23 cellular contexts compared by ENCODE assay signal in genomic region chr2:162821176-162821575, GRCh38. TPM values are rescaled to one million over a fixed set of nuclear protein-coding genes. Genes with fewer than 3 reads are reported as not detected.
DNase-seq lines count a peak whose midpoint lies in the region; ATAC-seq and TF ChIP-seq lines count a peak whose summit lies in the region.
"Had no signal": no experiment of that assay in that cellular context is flagged by ENCODE, and none has a peak within 500 bp of the region (broad histone marks: within the 10 kb centered on the region; RNA-seq: fewer than 3 reads in every experiment).

No MANE protein-coding gene starts in this region.

- ATAC-seq in Panc1 (peak; percentile 65), GM18909 (IDR thresholded peaks at IDR 0.05; ENCODE audit: poor library complexity, unreplicated experiment) (no peak)
- ATAC-seq: activated CD4-positive, alpha-beta T cell treated with anti-CD3 and anti-CD28 coated beads for 36 hours; GM23338; HepG2; left lung; stimulated activated naive CD8-positive, alpha-beta T cell treated with anti-CD3 and anti-CD28 coated beads, Interleukin-15, Interleukin-2, amounts not matched to agents 100 U/mL and 50 U/mL, for 24 hours had no signal

- H3K9me3 ChIP-seq in GM23248 (ENCODE audit: low read depth) (no peaks in the 10 kb centered on the region), Panc1 (ENCODE audit: control insufficient read depth, insufficient read depth, low read depth, low read length) (no peaks in the 10 kb centered on the region), vagina (no peaks in the 10 kb centered on the region)
- H3K9me3 ChIP-seq: Caco-2, esophagus muscularis mucosa, left lung, neutrophil, sigmoid colon, transverse colon had no signal

- no peak overlapping the region for H3K4me3 ChIP-seq in GM23248
- no peak overlapping the region for H3K4me3 ChIP-seq in Panc1 (ENCODE audit: low read depth in 2 of 2, low read length in 2 of 2)
- no peak overlapping the region for H3K4me3 ChIP-seq in epithelial cell of proximal tubule (ENCODE audit: low read depth, low read length)
- H3K4me3 ChIP-seq in skeletal muscle cell (ENCODE audit: low read depth, low read length) = no peak overlapping the region
- H3K4me3 ChIP-seq in vagina = no peak overlapping the region
- H3K4me3 ChIP-seq: esophagus muscularis mucosa, GM23338, left lung, sigmoid colon, transverse colon had no signal

- H3K9ac ChIP-seq in GM23248 = no peak overlapping the region

- H3F3A ChIP-seq in GM23248 (ENCODE audit: insufficient read depth) = no peaks in the 10 kb centered on the region

- no peaks in the 10 kb centered on the region for H3K79me2 ChIP-seq in GM23248 (ENCODE audit: insufficient read depth)

- H4K20me1 ChIP-seq in GM23248 (ENCODE audit: insufficient read depth) = no peaks in the 10 kb centered on the region

- H3K27ac ChIP-seq in GM23248 = no peak overlapping the region
- H3K27ac ChIP-seq in Panc1 (ENCODE audit: low read length) = no peak overlapping the region
- no peak overlapping the region for H3K27ac ChIP-seq in vagina
- H3K27ac ChIP-seq: esophagus muscularis mucosa, left lung, neutrophil, sigmoid colon, transverse colon had no signal

- POLR2A ChIA-PET in Panc1 (lab: Charles Lee) = no interaction called here

- H3K27me3 ChIP-seq in GM23248 (replicated peaks; ENCODE audit: insufficient read depth) (no peaks in the 10 kb centered on the region), Panc1 (ENCODE audit: control insufficient read depth, insufficient read depth, low read length) (no peaks in the 10 kb centered on the region), vagina (no peaks in the 10 kb centered on the region)
- H3K27me3 ChIP-seq: esophagus muscularis mucosa, left lung, neutrophil, sigmoid colon, transverse colon had no signal

- H2AFZ ChIP-seq in GM23248 = 0 out of 2 replicates have a peak overlapping the region, but pooled peaks have one; percentile 36
- H2AFZ ChIP-seq: GM23338 had no signal

- intact Hi-C loops in Panc1 (cut with micrococcal nuclease; ENCODE audit: unreplicated experiment) = no loop called here
- intact Hi-C loops in vagina (cut with DNase I) = no loop called here

- no peak overlapping the region for H3K4me2 ChIP-seq in GM23248 (ENCODE audit: unreplicated experiment)
- H3K4me2 ChIP-seq: GM23338 had no signal

- H3K9me2 ChIP-seq in GM23248 (ENCODE audit: insufficient read depth) = no peaks in the 10 kb centered on the region

- in situ Hi-C loops in GM23248 (cut with MboI) = no loop called here
- in situ Hi-C loops in Panc1 (cut with HindIII; ENCODE audit: low pct_unique_long_range_greater_than_20kb, low sequenced_read_pairs) = no loop called here

- TF ChIP-seq POLR2A in vagina (IDR thresholded peaks at IDR 0.05) = no peak

- WGBS in GM23248 (ENCODE audit: low coverage in 1 of 2, low lambda C conversion rate in 2 of 2, missing lambda C conversion rate in 2 of 2), 2 experiments = 24 to 25% methylated on average over 1 of the region's 1 CpG

- DNase-seq in GM23248 (peak; percentile 15), Panc1 (ENCODE audit: low read depth, low spot score) (no peak), epithelial cell of proximal tubule (ENCODE audit: low read depth) (peak; percentile 62), skeletal muscle cell (ENCODE audit: low read depth) (peak; percentile 14), NCI-H1092 treated with DMSO at 0.1 percent for 48 hours (lab: John Stamatoyannopoulos, UW) (no peak), vagina (ENCODE audit: extremely low spot score in 2 of 2) (no peak)
- DNase-seq: activated CD4-positive, alpha-beta T cell treated with anti-CD3 and anti-CD28 coated beads for 36 hours; activated naive CD8-positive, alpha-beta T cell treated with anti-CD3 and anti-CD28 coated beads, Interleukin-2, amount 10 ng/mL, durations not matched to agents 7 days and 5 days; Caco-2; left lung; NCI-H146; NCI-H82; sigmoid colon; stimulated activated CD4-positive, alpha-beta T cell treated with anti-CD3 and anti-CD28 coated beads, Interleukin-1b, Interleukin-23, amount 100 ng/mL, for 48 hours; stimulated activated naive CD8-positive, alpha-beta T cell treated with anti-CD3 and anti-CD28 coated beads, Interleukin-15, Interleukin-2, amounts not matched to agents 100 U/mL and 50 U/mL, for 24 hours; transverse colon had no signal

- H3K36me3 ChIP-seq in GM23248 (ENCODE audit: low read depth) = no peaks in the 10 kb centered on the region
- no peaks in the 10 kb centered on the region for H3K36me3 ChIP-seq in Panc1 (ENCODE audit: control insufficient read depth, insufficient read depth, low read length)
- H3K36me3 ChIP-seq in vagina = no peaks in the 10 kb centered on the region
- H3K36me3 ChIP-seq: esophagus muscularis mucosa, left lung, neutrophil, sigmoid colon, transverse colon had no signal

- H3K4me1 ChIP-seq in GM23248 (ENCODE audit: insufficient read depth) (0 out of 2 replicates have a peak, but pooled peaks cover 3% of the 10 kb centered on the region), Panc1 (ENCODE audit: control insufficient read depth, insufficient read depth, low read length) (no peaks in the 10 kb centered on the region), vagina (no peaks in the 10 kb centered on the region)
- H3K4me1 ChIP-seq: esophagus muscularis mucosa, left lung, sigmoid colon, transverse colon had no signal

- TF ChIP-seq CTCF in Panc1 (IDR thresholded peaks at IDR 0.05) (no peak), epithelial cell of proximal tubule (conservative IDR thresholded peaks at IDR 0.05; ENCODE audit: low read depth, low read length) (no peak), vagina (IDR thresholded peaks at IDR 0.05) (no peak)

- CTCF ChIA-PET in Panc1 (lab: Charles Lee) = no interaction called here

- BruUV-seq in Panc1 (replicated peaks; lab: Mats Ljungman, UMichigan) = no TSS peak

RNA-seq across cellular contexts. Expression of gene KCNH7, which starts 17.4 kb away (rescaled TPM):
- total RNA-seq in GM23248 (2014; rRNA removed; shearing (Covaris generic)) = not detected in 2 replicates
- polyA plus RNA-seq in GM23248 (2016; fragmentation: Nextera tagmentation; extraction: Ambion mirVana) = not detected in 2 replicates
- total RNA-seq in Panc1 (2021; ENCODE audit: unreplicated experiment) (1.2 TPM), epithelial cell of proximal tubule (0.14 TPM in 1 of 2 replicates, not detected in the other), vagina (not detected)
- polyA plus RNA-seq in Panc1 (2012; ENCODE audit: insufficient read length) = 0.16 TPM
- total RNA-seq: activated CD4-positive, alpha-beta T cell treated with anti-CD3 and anti-CD28 coated beads for 36 hours; activated naive CD8-positive, alpha-beta T cell treated with anti-CD3 and anti-CD28 coated beads, Interleukin-2, amount 10 ng/mL, durations not matched to agents 7 days and 5 days; Caco-2; cardiac septum; HepG2; left lung; transverse colon had no signal
- polyA plus RNA-seq: BJ, HepG2, sigmoid colon had no signal

Comparison
In these comparisons a context has a peak if more than half of its experiments do, and no peak if none do; other contexts are left out.
1. DNase-seq: peak in GM23248 (single experiment), epithelial cell of proximal tubule (single experiment) and skeletal muscle cell (single experiment); none in Panc1 (single experiment), NCI-H1092 treated with DMSO at 0.1 percent for 48 hours (single experiment) and vagina (0 of 2).